8 cellular contexts compared by ENCODE assay signal in the genomic region with DNA sequence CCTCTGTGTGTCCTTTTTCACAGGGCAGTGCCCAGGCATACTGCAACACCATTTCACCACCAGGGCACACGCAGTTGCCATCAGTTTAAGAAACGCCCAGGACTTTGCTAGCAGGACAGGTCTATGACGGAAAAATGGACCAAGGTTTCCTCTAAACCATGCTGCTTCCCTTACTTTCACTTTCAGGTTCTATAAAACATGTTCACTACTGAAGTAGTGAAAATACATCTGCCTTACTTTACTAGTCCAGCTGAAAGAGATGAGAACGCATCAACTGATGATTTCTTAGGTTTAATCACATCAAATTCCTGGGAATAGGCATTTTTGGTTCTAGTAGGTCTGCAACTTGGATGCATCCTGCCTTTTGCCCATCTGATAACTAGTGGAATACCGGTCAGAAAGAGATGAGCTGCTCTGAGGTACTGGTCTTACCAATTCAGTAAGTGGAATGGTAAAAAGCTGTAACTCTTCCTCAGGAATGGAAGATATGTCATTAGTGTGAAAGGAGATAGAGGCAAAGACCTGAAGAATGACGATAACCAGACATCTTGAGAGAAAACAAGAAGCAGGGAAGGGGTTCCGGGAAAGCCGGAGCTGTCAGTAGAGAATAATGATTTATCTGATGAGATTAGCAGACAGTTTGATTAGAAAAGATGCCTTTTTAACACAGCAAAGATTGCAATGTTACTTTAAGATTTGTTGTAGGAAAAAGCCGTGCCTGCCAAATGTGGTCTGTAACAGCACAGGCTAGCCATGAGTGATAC.
DNase-seq lines count a peak whose midpoint lies in the region; ATAC-seq, FAIRE-seq and TF ChIP-seq lines count a peak whose summit lies in the region.

No MANE protein-coding gene starts in this region.

- H2AFZ ChIP-seq in trophoblast cell (ENCODE audit: insufficient read depth, low read length, poor library complexity), result no peak overlapping the region

- peak overlapping the region; percentile 58 for H4K8ac ChIP-seq in trophoblast cell (ENCODE audit: low read depth, low read length)

- H2BK12ac ChIP-seq in trophoblast cell (ENCODE audit: low read length), result peak overlapping the region; percentile 69

- peak overlapping the region; percentile 61 for H3K18ac ChIP-seq in trophoblast cell (ENCODE audit: low read length)

- CTCF ChIA-PET in activated CD4-positive, alpha-beta memory T cell treated with anti-CD3 and anti-CD28 coated beads, Interleukin-2, amount 10 ng/mL, durations not matched to agents 7 days and 5 days (lab: Charles Lee), result no interaction called here

- H3K9me3 ChIP-seq in trophoblast cell (ENCODE audit: insufficient read depth, low read depth, low read length), result no peaks in the 10 kb centered on the region

- peak; percentile 35 for DNase-seq in HTR-8/SVneo (ENCODE audit: insufficient read length, low spot score)
- DNase-seq in activated CD4-positive, alpha-beta memory T cell treated with anti-CD3 and anti-CD28 coated beads, Interleukin-2, amount 10 ng/mL, durations not matched to agents 7 days and 5 days, result peak; percentile 23
- DNase-seq in fibroblast of the aortic adventitia (ENCODE audit: low read depth), result peak; percentile 77
- DNase-seq in trophoblast cell, result peak; percentile 13 to 45
- DNase-seq in NCI-H1436 treated with DMSO at 0.1 percent for 48 hours (lab: John Stamatoyannopoulos, UW), result no peak
- no peak for DNase-seq in amniotic stem cell (lab: John Stamatoyannopoulos, UW)

- H3K79me1 ChIP-seq in trophoblast cell (ENCODE audit: low read length), result peaks cover 2% of the 10 kb centered on the region

- POLR2A ChIA-PET in activated CD4-positive, alpha-beta memory T cell treated with anti-CD3 and anti-CD28 coated beads, Interleukin-2, amount 10 ng/mL, durations not matched to agents 7 days and 5 days (lab: Charles Lee), result no interaction called here

- no peaks in the 10 kb centered on the region for H3K9me3 Mint-ChIP-seq in activated CD4-positive, alpha-beta memory T cell treated with anti-CD3 and anti-CD28 coated beads, Interleukin-2, amount 10 ng/mL, durations not matched to agents 7 days and 5 days

- no peak overlapping the region for H3K14ac ChIP-seq in trophoblast cell (ENCODE audit: low read length)

- peaks cover 8% of the 10 kb centered on the region for H3K4me1 Mint-ChIP-seq in activated CD4-positive, alpha-beta memory T cell treated with anti-CD3 and anti-CD28 coated beads, Interleukin-2, amount 10 ng/mL, durations not matched to agents 7 days and 5 days

- H2BK5ac ChIP-seq in trophoblast cell (ENCODE audit: low read depth, low read length, poor library complexity), result peak overlapping the region; percentile 39

- peak overlapping the region; percentile 47 for H3K4ac ChIP-seq in trophoblast cell (ENCODE audit: low read depth, low read length)

- H3K36me3 Mint-ChIP-seq in activated CD4-positive, alpha-beta memory T cell treated with anti-CD3 and anti-CD28 coated beads, Interleukin-2, amount 10 ng/mL, durations not matched to agents 7 days and 5 days (ENCODE audit: low read depth), result no peaks in the 10 kb centered on the region

- H3K4me3 Mint-ChIP-seq in activated CD4-positive, alpha-beta memory T cell treated with anti-CD3 and anti-CD28 coated beads, Interleukin-2, amount 10 ng/mL, durations not matched to agents 7 days and 5 days, result peak overlapping the region; percentile 67

- TF ChIP-seq CTCF in fibroblast of the aortic adventitia (IDR thresholded peaks at IDR 0.05; ENCODE audit: insufficient read depth, low read length), result peak; percentile 48

- H3K4me2 ChIP-seq in trophoblast cell (ENCODE audit: low read length), result peak overlapping the region; percentile 24

- H3K27me3 ChIP-seq in trophoblast cell (ENCODE audit: insufficient read depth, low read length), result no peaks in the 10 kb centered on the region

- H2BK120ac ChIP-seq in trophoblast cell (ENCODE audit: insufficient read depth, low read length, poor library complexity), result peak overlapping the region; percentile 72

- peak; percentile 94 for ATAC-seq in GM21423 (IDR thresholded peaks at IDR 0.05; ENCODE audit: unreplicated experiment)

- no CpG with 5 or more reads among the region's 9 CpGs for WGBS in trophoblast cell (ENCODE audit: extremely low coverage, insufficient coverage, insufficient read length)

- H3K9ac ChIP-seq in trophoblast cell (ENCODE audit: low read length), result no peak overlapping the region

- H3K23ac ChIP-seq in trophoblast cell (ENCODE audit: low read length), result no peak overlapping the region

- H3K27ac Mint-ChIP-seq in activated CD4-positive, alpha-beta memory T cell treated with anti-CD3 and anti-CD28 coated beads, Interleukin-2, amount 10 ng/mL, durations not matched to agents 7 days and 5 days, result no peak overlapping the region

- peak overlapping the region; percentile 90; the same call in 1 of the 2 replicates for H3K4me3 ChIP-seq in GM08714 (ENCODE audit: low read length)
- peak overlapping the region; percentile 76 for H3K4me3 ChIP-seq in fibroblast of the aortic adventitia (ENCODE audit: low read depth, low read length)
- H3K4me3 ChIP-seq in trophoblast cell (ENCODE audit: low read depth, low read length), result no peak overlapping the region

- H3K36me3 ChIP-seq in trophoblast cell (ENCODE audit: control insufficient read depth in 1 of 2, insufficient read depth in 2 of 2, low read length in 2 of 2), result no peaks in the 10 kb centered on the region

- no peaks in the 10 kb centered on the region for H3K27me3 Mint-ChIP-seq in activated CD4-positive, alpha-beta memory T cell treated with anti-CD3 and anti-CD28 coated beads, Interleukin-2, amount 10 ng/mL, durations not matched to agents 7 days and 5 days

- FAIRE-seq in HTR-8/SVneo (lab: Jason Lieb, UNC), result no peak

- no peak overlapping the region for H4K12ac ChIP-seq in trophoblast cell (ENCODE audit: low read depth, low read length)

- peak overlapping the region; percentile 78 for H3K27ac ChIP-seq in trophoblast cell (ENCODE audit: low read depth, low read length)

- no peaks in the 10 kb centered on the region for H3K79me2 ChIP-seq in trophoblast cell (ENCODE audit: control insufficient read depth, insufficient read depth, low read length, poor library complexity)

- peaks cover 6 to 10% of the 10 kb centered on the region in 2 experiments for H3K4me1 ChIP-seq in trophoblast cell (ENCODE audit: control insufficient read depth in 1 of 2, insufficient read depth in 2 of 2, low read length in 2 of 2)

- H2AK5ac ChIP-seq in trophoblast cell (ENCODE audit: low read length), result no peak overlapping the region

- peak overlapping the region; percentile 73 for H4K91ac ChIP-seq in trophoblast cell (ENCODE audit: low read depth, low read length)

Comparison
In these comparisons a context has a peak if more than half of its experiments do, and no peak if none do; other contexts are left out.
1. DNase-seq: peak in HTR-8/SVneo (single experiment), activated CD4-positive, alpha-beta memory T cell treated with anti-CD3 and anti-CD28 coated beads, Interleukin-2, amount 10 ng/mL, durations not matched to agents 7 days and 5 days (single experiment), fibroblast of the aortic adventitia (single experiment) and trophoblast cell (2 of 2); none in NCI-H1436 treated with DMSO at 0.1 percent for 48 hours (single experiment) and amniotic stem cell (single experiment).